1 cellular context compared by ENCODE assay signal in the genomic region with DNA sequence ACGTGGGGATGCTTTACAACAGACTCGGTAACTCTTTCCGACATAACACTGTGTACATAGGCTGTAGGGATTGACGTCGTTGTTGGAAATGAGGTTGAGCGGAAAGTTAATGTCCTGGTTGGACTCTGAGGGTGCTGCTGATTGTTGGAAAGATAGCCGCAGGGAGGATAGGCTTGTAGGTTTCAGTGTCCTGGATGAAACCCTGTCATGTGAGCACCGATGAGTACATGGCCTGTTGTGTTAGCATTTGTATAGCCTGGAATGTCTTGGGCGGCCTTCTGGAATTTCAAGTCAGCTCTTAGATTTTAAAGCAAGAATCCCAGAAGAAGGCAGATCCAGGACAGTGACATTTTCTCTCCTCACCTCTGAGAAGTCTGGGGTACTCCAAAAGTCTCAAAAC.
TF ChIP-seq lines count a peak whose summit lies in the region.

No MANE protein-coding gene starts in this region.

TF ChIP-seq in SK-N-SH treated with all-trans-retinoic acid at 6 μM for 48 hours, 23 proteins besides CTCF, POLR2A, EP300 and RAD21 (continued from another document):
- TF ChIP-seq PATZ1 (CRISPR knock-in tag; IDR thresholded peaks at IDR 0.05; ENCODE audit: borderline replicate concordance) = no peak
- no peak for TF ChIP-seq OSR1 (CRISPR knock-in tag; IDR thresholded peaks at IDR 0.05)
- no peak for TF ChIP-seq ZNF8 (CRISPR knock-in tag; IDR thresholded peaks at IDR 0.05)
- no peak for TF ChIP-seq ESRRG (CRISPR knock-in tag; IDR thresholded peaks at IDR 0.05)
- no peak for TF ChIP-seq CSDC2 (CRISPR knock-in tag; IDR thresholded peaks at IDR 0.05)
- no peak for TF ChIP-seq CSRNP3 (CRISPR knock-in tag; IDR thresholded peaks at IDR 0.05)
- TF ChIP-seq ZFP30 (CRISPR knock-in tag; IDR thresholded peaks at IDR 0.05) = no peak
- no peak for TF ChIP-seq ISL1 (CRISPR knock-in tag; IDR thresholded peaks at IDR 0.05)
- TF ChIP-seq ZNF70 (CRISPR knock-in tag; IDR thresholded peaks at IDR 0.05) = no peak
- TF ChIP-seq TCF4 (CRISPR knock-in tag; IDR thresholded peaks at IDR 0.05; ENCODE audit: borderline replicate concordance) = no peak
